10 cellular contexts compared by ENCODE assay signal in the genomic region with DNA sequence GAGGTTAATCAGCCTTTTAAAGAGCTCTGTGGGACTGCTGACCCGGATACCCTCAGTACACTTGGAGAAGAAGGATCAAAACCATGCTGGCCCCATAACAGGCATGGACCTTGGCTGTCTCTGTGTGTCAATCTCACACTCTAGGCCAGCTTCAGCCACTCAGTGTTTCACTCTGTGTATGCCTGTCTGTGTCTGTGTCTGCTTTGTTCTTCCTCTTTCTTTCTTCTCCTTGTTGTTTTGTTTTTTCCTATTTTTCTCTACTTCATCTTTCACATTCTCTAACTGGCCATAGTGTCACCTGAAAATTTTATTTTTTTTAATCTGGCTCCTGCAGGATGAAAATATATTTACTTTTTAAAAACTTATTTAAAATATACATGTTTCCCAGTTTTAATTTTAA. TPM values are rescaled to one million over a fixed set of nuclear protein-coding genes. Genes with fewer than 3 reads are reported as not detected.
A peak's percentile ranks its signal among the peaks of the same experiment; 100 is the strongest.
DNase-seq lines count a peak whose midpoint lies in the region; ATAC-seq, FAIRE-seq and TF ChIP-seq lines count a peak whose summit lies in the region.
"Had no signal": no experiment of that assay in that cellular context is flagged by ENCODE, and none has a peak within 500 bp of the region (broad histone marks: within the 10 kb centered on the region; RNA-seq: fewer than 3 reads in every experiment).

No MANE protein-coding gene starts in this region.

- H2BK120ac ChIP-seq in H1 (replicated peaks; ENCODE audit: low read depth, low read length) = no peak overlapping the region

- H3K4me3 ChIP-seq in H1 (ENCODE audit: extremely low read depth in 1 of 4, insufficient read depth in 2 of 4, low read depth in 3 of 4, low read length in 4 of 4) = no peak overlapping the region
- H3K4me3 ChIP-seq: heart left ventricle had no signal

- no peaks in the 10 kb centered on the region for H3K79me2 ChIP-seq in H1 (ENCODE audit: control insufficient read depth in 1 of 2, insufficient read depth in 2 of 2, low read length in 2 of 2)

- no peak for FAIRE-seq in H1 (lab: Jason Lieb, UNC)

- CTCF ChIA-PET in H1 (lab: Charles Lee; ENCODE audit: partially characterized antibody) = interaction anchor here (0.6 to 6.5 kb wide), 42 partner anchors 9 to 299 kb away, joined by 3 to 76 read pairs (median 4); a partner anchor contains a TSS

- no peak for TF ChIP-seq EP300 in H1 (IDR thresholded peaks at IDR 0.05; ENCODE audit: borderline replicate concordance in 1 of 2, low read depth in 2 of 2, low read length in 2 of 2)

- no peak overlapping the region for H3K4me2 ChIP-seq in H1 (ENCODE audit: insufficient read depth in 1 of 2, low read depth in 2 of 2, low read length in 2 of 2)

- no peak overlapping the region for H2BK15ac ChIP-seq in H1 (ENCODE audit: low read length)

- H3K79me1 ChIP-seq in H1 (ENCODE audit: low read depth, low read length) = no peaks in the 10 kb centered on the region

- H4K8ac ChIP-seq in H1 (ENCODE audit: extremely low read depth, insufficient read depth, low read length) = no peak overlapping the region

- H3K27ac Mint-ChIP-seq in neural crest cell (ENCODE audit: unreplicated experiment) = peak overlapping the region; percentile 54
- H3K27ac Mint-ChIP-seq in stimulated activated effector memory CD8-positive, alpha-beta T cell treated with anti-CD3 and anti-CD28 coated beads, Interleukin-12 subunit alpha, Interleukin-12 subunit beta, amount 100 ng/mL, for 72 hours = no peak overlapping the region

- TF ChIP-seq POLR2A in H1 (IDR thresholded peaks at IDR 0.05; ENCODE audit: control extremely low read depth in 1 of 2, low read depth in 2 of 2, low read length in 2 of 2) = no peak

- H2BK12ac ChIP-seq in H1 (ENCODE audit: low read depth, low read length) = no peak overlapping the region

- peak overlapping the region; percentile 97; the same call in 1 of the 2 replicates for H2AFZ ChIP-seq in H1 (ENCODE audit: low read length)

- no peak for TF ChIP-seq RAD21 in H1 (IDR thresholded peaks at IDR 0.05 in 1 of 2, conservative IDR thresholded peaks at IDR 0.05 in 1 of 2; ENCODE audit: low read depth in 2 of 2, low read length in 2 of 2)

- H3K27ac ChIP-seq in H1 (ENCODE audit: low read depth, low read length) = no peak overlapping the region
- H3K27ac ChIP-seq: heart left ventricle had no signal

- no peaks in the 10 kb centered on the region for H3K36me3 ChIP-seq in H1 (ENCODE audit: control insufficient read depth in 2 of 4, insufficient read depth in 4 of 4, low read length in 3 of 4)
- H3K36me3 ChIP-seq: heart left ventricle had no signal

- H3K27me3 ChIP-seq in H1 (replicated peaks in 1 of 4; ENCODE audit: control insufficient read depth in 3 of 4, extremely low read depth in 1 of 4, insufficient read depth in 3 of 4, low read length in 3 of 4) = peaks cover 0 to 1% (median 0%) of the 10 kb centered on the region in 4 experiments; a peak in 1 of 7 replicates
- H3K27me3 ChIP-seq: heart left ventricle had no signal

- H3K9me3 ChIP-seq in H1 (ENCODE audit: insufficient read depth in 2 of 2, low read depth in 1 of 2, low read length in 1 of 2) = peaks cover 3% of the 10 kb centered on the region in 2 experiments; a peak in 1 of 4 replicates
- H3K9me3 ChIP-seq: heart left ventricle had no signal

- DNase-seq in Daoy (ENCODE audit: low read depth) (peak; percentile 11), NOMO-1 (lab: John Stamatoyannopoulos, UW; ENCODE audit: unreplicated experiment in 2 of 2) (peak; percentile 7 to 46), H1 (ENCODE audit: low read depth in 1 of 2, low spot score in 2 of 2) (no peak), neural crest cell (ENCODE audit: low read depth, low spot score) (no peak), A172 (ENCODE audit: low spot score) (no peak), NCI-H446 (lab: John Stamatoyannopoulos, UW) (no peak)
- no peak for DNase-seq in stimulated activated effector memory CD8-positive, alpha-beta T cell treated with anti-CD3 and anti-CD28 coated beads, Interleukin-12 subunit alpha, Interleukin-12 subunit beta, amount 100 ng/mL, for 72 hours (ENCODE audit: low spot score in 2 of 2)
- DNase-seq: effector memory CD4-positive, alpha-beta T cell; heart left ventricle had no signal

- no peak overlapping the region for H3K4me3 Mint-ChIP-seq in neural crest cell
- no peak overlapping the region for H3K4me3 Mint-ChIP-seq in stimulated activated effector memory CD8-positive, alpha-beta T cell treated with anti-CD3 and anti-CD28 coated beads, Interleukin-12 subunit alpha, Interleukin-12 subunit beta, amount 100 ng/mL, for 72 hours

- H3K4ac ChIP-seq in H1 (replicated peaks; ENCODE audit: insufficient read length, low read depth, low read length) = no peak overlapping the region

- no peak overlapping the region for H3K18ac ChIP-seq in H1 (ENCODE audit: extremely low read depth, low read length)

- H4K91ac ChIP-seq in H1 (replicated peaks; ENCODE audit: insufficient read length, low read length) = no peak overlapping the region

- H3K9ac ChIP-seq in H1 (replicated peaks in 1 of 4; ENCODE audit: extremely low read depth in 1 of 4, low read depth in 3 of 4, low read length in 3 of 4) = no peak overlapping the region

- WGBS in H1 (ENCODE audit: extremely low coverage in 1 of 2, insufficient coverage in 1 of 2, insufficient read length in 1 of 2, insufficient replicate concordance in 2 of 2, low coverage in 1 of 2, low lambda C conversion rate in 2 of 2, missing lambda C conversion rate in 1 of 2), 2 experiments = 81% methylated on average over 1 of the region's 1 CpG; no CpG with 5 or more reads in 1 of the 2 experiments

- no peak overlapping the region for H3K14ac ChIP-seq in H1 (ENCODE audit: insufficient read length)

- H3K23ac ChIP-seq in H1 (ENCODE audit: insufficient read length) = no peak overlapping the region

- H3K36me3 Mint-ChIP-seq in neural crest cell (ENCODE audit: low read depth) = no peaks in the 10 kb centered on the region
- no peaks in the 10 kb centered on the region for H3K36me3 Mint-ChIP-seq in stimulated activated effector memory CD8-positive, alpha-beta T cell treated with anti-CD3 and anti-CD28 coated beads, Interleukin-12 subunit alpha, Interleukin-12 subunit beta, amount 100 ng/mL, for 72 hours

- no peak overlapping the region for H4K5ac ChIP-seq in H1 (ENCODE audit: insufficient read length, low read depth, low read length)

- no peak overlapping the region for H2BK5ac ChIP-seq in H1 (ENCODE audit: low read depth, low read length)

- H3K4me1 Mint-ChIP-seq in neural crest cell = peaks cover 20% of the 10 kb centered on the region
- H3K4me1 Mint-ChIP-seq in stimulated activated effector memory CD8-positive, alpha-beta T cell treated with anti-CD3 and anti-CD28 coated beads, Interleukin-12 subunit alpha, Interleukin-12 subunit beta, amount 100 ng/mL, for 72 hours = no peaks in the 10 kb centered on the region

- peaks cover 3% of the 10 kb centered on the region for H3K9me3 Mint-ChIP-seq in neural crest cell
- H3K9me3 Mint-ChIP-seq in stimulated activated effector memory CD8-positive, alpha-beta T cell treated with anti-CD3 and anti-CD28 coated beads, Interleukin-12 subunit alpha, Interleukin-12 subunit beta, amount 100 ng/mL, for 72 hours = no peaks in the 10 kb centered on the region

- H2BK20ac ChIP-seq in H1 (ENCODE audit: low read length) = no peak overlapping the region

- POLR2A ChIA-PET in H1 (lab: Charles Lee; ENCODE audit: partially characterized antibody) = interaction anchor here (0.9 to 1.3 kb wide), 4 partner anchors 9 to 267 kb away, joined by 3 to 4 read pairs (median 3); no protein-coding TSS in a partner anchor

- H3K23me2 ChIP-seq in H1 (ENCODE audit: low read depth, low read length) = no peaks in the 10 kb centered on the region

- no peak for ATAC-seq in stimulated activated effector memory CD8-positive, alpha-beta T cell treated with anti-CD3 and anti-CD28 coated beads, Interleukin-12 subunit alpha, Interleukin-12 subunit beta, amount 100 ng/mL, for 72 hours
- ATAC-seq in GM19463 (IDR thresholded peaks at IDR 0.05; ENCODE audit: unreplicated experiment) = no peak

- H4K20me1 ChIP-seq in H1 (replicated peaks in 1 of 2; ENCODE audit: control insufficient read depth in 1 of 2, insufficient read depth in 2 of 2, low read length in 2 of 2) = no peaks in the 10 kb centered on the region

- no peak overlapping the region for H2AK5ac ChIP-seq in H1 (ENCODE audit: low read depth, low read length)

- no peak overlapping the region for H3K56ac ChIP-seq in H1 (replicated peaks; ENCODE audit: insufficient read length, low read depth, low read length)

- H3K27me3 Mint-ChIP-seq in neural crest cell (ENCODE audit: low read depth) = no peaks in the 10 kb centered on the region

- H3K4me1 ChIP-seq in H1 (replicated peaks in 1 of 4; ENCODE audit: control insufficient read depth in 3 of 4, insufficient read depth in 4 of 4, low read length in 3 of 4) = no peaks in the 10 kb centered on the region

- no peak for TF ChIP-seq CTCF in H1 (IDR thresholded peaks at IDR 0.05; ENCODE audit: control extremely low read depth in 1 of 3, insufficient read depth in 1 of 3, low read depth in 1 of 3, low read length in 3 of 3)
- no peak for TF ChIP-seq CTCF in neural crest cell (conservative IDR thresholded peaks at IDR 0.05)

RNA-seq across cellular contexts. Expression of a gene that starts 51.1 kb away (rescaled TPM):
- 375 and 487 TPM in 2 replicates for total RNA-seq in Daoy (2014; rRNA removed; shearing (Covaris generic))
- total RNA-seq in H1 (2021; fragmentation: NEBNext Ultra II Directional; extraction: Animal tissue kit (Norgen Biotek cat#: 25700)) = 98.2 and 111 TPM in 2 replicates
- 90.3 and 167 TPM in 2 replicates for polyA plus RNA-seq in H1 (2011; rRNA removed)
- polyA plus RNA-seq in H1 (2011; cell fraction: cytosol; rRNA removed) = 115 TPM
- polyA plus RNA-seq in H1 (2011; cell fraction: nucleus; rRNA removed) = 91.6 TPM
- 60.7 to 77.7 TPM (median 70.0 TPM) in 4 replicates for polyA plus RNA-seq in H1 (2012, experiment 1 of 2)
- polyA plus RNA-seq in H1 (2012, experiment 2 of 2) = 30.7 TPM
- polyA plus RNA-seq in H1 (2013, experiment 1 of 2) = 72.6 TPM
- 79.6 TPM for polyA plus RNA-seq in H1 (2013, experiment 2 of 2)
- polyA minus RNA-seq in H1 (2011; rRNA and poly(A)+ RNA removed) = 29.8 and 37.0 TPM in 2 replicates
- polyA minus RNA-seq in H1 (2011; cell fraction: cytosol; rRNA and poly(A)+ RNA removed) = 113 TPM
- polyA minus RNA-seq in H1 (2011; cell fraction: nucleus; rRNA and poly(A)+ RNA removed) = 96.7 TPM
- 81.6 and 81.7 TPM in 2 replicates for total RNA-seq in neural crest cell
- total RNA-seq in A172 (2014; rRNA removed; shearing (Covaris generic)) = 127 and 186 TPM in 2 replicates

RNA-seq across cellular contexts. Expression of a gene that starts 51.4 kb away (rescaled TPM):
- 228 and 245 TPM in 2 replicates for total RNA-seq in Daoy (2014; rRNA removed; shearing (Covaris generic))
- total RNA-seq in H1 (2021; fragmentation: NEBNext Ultra II Directional; extraction: Animal tissue kit (Norgen Biotek cat#: 25700)) = 87.5 and 91.6 TPM in 2 replicates
- 32.1 and 59.3 TPM in 2 replicates for polyA plus RNA-seq in H1 (2011; rRNA removed)
- 71.8 TPM for polyA plus RNA-seq in H1 (2011; cell fraction: cytosol; rRNA removed)
- polyA plus RNA-seq in H1 (2011; cell fraction: nucleus; rRNA removed) = 31.5 TPM
- polyA plus RNA-seq in H1 (2012, experiment 1 of 2) = 44.9 to 86.0 TPM (median 57.5 TPM) in 4 replicates
- polyA plus RNA-seq in H1 (2012, experiment 2 of 2) = 9.7 TPM
- 84.7 TPM for polyA plus RNA-seq in H1 (2013, experiment 1 of 2)
- 75.5 TPM for polyA plus RNA-seq in H1 (2013, experiment 2 of 2)
- polyA minus RNA-seq in H1 (2011; rRNA and poly(A)+ RNA removed) = 103 and 125 TPM in 2 replicates
- 36.3 TPM for polyA minus RNA-seq in H1 (2011; cell fraction: cytosol; rRNA and poly(A)+ RNA removed)
- 109 TPM for polyA minus RNA-seq in H1 (2011; cell fraction: nucleus; rRNA and poly(A)+ RNA removed)
- total RNA-seq in neural crest cell = 65.7 and 75.6 TPM in 2 replicates
- total RNA-seq in A172 (2014; rRNA removed; shearing (Covaris generic)) = 127 TPM in 2 replicates

Comparison
In these comparisons a context has a peak if more than half of its experiments do, and no peak if none do; other contexts are left out.
1. DNase-seq: peak in Daoy (single experiment) and NOMO-1 (2 of 2); none in H1 (0 of 2), neural crest cell (single experiment), A172 (single experiment), stimulated activated effector memory CD8-positive, alpha-beta T cell treated with anti-CD3 and anti-CD28 coated beads, Interleukin-12 subunit alpha, Interleukin-12 subunit beta, amount 100 ng/mL, for 72 hours (0 of 2) and NCI-H446 (0 of 2).